Comparison of ENCODE assay signal across 9 cellular contexts in the genomic region with DNA sequence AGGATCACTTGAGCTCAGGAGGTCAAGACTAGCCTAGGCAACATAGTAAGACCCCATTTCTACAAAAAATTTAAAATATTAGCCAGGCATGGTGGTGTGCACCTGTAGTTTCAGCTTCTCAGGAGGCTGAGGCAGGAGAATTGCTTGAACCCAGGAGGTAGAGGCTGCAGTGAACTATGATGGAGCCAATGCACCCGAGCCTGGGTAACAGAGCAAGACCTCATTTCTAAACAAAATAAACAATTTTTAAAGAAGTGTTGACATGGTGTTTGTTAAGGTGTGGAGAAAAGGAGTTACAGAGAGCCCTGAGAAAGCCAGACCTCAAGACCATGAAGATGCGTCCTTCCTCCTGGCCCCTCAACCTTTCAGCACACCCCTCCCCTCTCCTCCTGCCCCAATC. TPM values are rescaled to one million over a fixed set of nuclear protein-coding genes. Genes with fewer than 3 reads are reported as not detected.
"Had no signal": no experiment of that assay in that cellular context is flagged by ENCODE, and none has a peak within 500 bp of the region (broad histone marks: within the 10 kb centered on the region; RNA-seq: fewer than 3 reads in every experiment).

No MANE protein-coding gene starts in this region.

- H3K27ac ChIP-seq: HL-60 had no signal

- H3K4me3 Mint-ChIP-seq: H9, HFFc6, IgD-negative memory B cell had no signal

- H3K36me3 Mint-ChIP-seq: IgD-negative memory B cell had no signal

- H3K9me3 Mint-ChIP-seq: H9, HFFc6 had no signal

- FAIRE-seq: H54, HepG2 had no signal

- DNase-seq: GOT3, H9, HCEC 1CT, HFFc6, KBM-7 had no signal

- ATAC-seq: HepG2 had no signal

- H3K27ac Mint-ChIP-seq: H9, HFFc6, IgD-negative memory B cell had no signal

RNA-seq across cellular contexts. Expression of gene C1QL1, which starts 37.6 kb away (rescaled TPM):
- polyA plus RNA-seq: IgD-negative memory B cell had no signal

RNA-seq across cellular contexts. Expression of gene KIF18B, which starts 58.1 kb away (rescaled TPM):
- polyA plus RNA-seq: IgD-negative memory B cell had no signal
